In the genomic region with DNA sequence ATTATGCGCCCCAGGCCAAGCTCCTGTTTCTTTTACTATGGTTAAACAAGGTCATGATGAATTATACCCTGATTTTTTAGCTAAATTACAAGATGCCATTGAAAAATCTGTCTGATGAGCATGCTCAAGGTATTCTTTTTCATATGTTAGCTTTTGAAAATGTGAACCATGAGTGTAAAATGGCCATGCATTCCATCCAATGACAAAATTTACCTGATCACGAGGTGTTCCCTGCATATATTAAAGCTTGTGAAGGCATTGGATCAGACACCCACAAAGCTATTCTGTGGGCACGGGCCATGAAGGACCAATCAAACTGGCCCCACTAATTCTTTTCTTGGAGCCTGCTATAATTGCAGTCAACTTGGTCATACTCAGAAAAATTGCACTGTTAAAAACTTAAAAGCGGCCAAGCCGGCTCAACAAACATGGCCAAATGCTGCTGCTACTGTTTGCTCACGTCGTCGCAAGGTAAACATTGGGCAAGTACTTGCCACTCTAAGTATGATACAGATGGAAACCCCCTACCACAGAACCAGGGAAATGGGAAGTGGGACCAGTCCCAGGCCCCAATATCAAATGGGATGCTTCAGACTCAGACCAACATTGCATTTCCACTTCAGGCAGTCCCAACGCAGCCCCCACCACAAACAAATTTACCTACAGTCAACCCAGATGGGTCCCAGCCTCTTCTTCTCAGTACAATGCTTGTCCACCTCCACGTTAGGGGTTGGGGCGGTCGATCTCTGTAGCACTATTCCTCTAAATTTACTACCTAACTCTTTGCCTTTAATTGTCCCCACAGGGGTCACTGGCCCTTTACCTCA, we compare ENCODE assay signal across 1 cellular context.
TF ChIP-seq lines count a peak whose summit lies in the region.
"Not testable (repeated sequence)": the region's sequence is repeated elsewhere in the genome, so short reads cannot be mapped to it uniquely, and the experiment has no call there.

No MANE protein-coding gene starts in this region.

TF ChIP-seq in HepG2, 621 proteins besides CTCF, POLR2A, EP300 and RAD21 (continued from another document and continues in another):
- TF ChIP-seq, protein P1, sequence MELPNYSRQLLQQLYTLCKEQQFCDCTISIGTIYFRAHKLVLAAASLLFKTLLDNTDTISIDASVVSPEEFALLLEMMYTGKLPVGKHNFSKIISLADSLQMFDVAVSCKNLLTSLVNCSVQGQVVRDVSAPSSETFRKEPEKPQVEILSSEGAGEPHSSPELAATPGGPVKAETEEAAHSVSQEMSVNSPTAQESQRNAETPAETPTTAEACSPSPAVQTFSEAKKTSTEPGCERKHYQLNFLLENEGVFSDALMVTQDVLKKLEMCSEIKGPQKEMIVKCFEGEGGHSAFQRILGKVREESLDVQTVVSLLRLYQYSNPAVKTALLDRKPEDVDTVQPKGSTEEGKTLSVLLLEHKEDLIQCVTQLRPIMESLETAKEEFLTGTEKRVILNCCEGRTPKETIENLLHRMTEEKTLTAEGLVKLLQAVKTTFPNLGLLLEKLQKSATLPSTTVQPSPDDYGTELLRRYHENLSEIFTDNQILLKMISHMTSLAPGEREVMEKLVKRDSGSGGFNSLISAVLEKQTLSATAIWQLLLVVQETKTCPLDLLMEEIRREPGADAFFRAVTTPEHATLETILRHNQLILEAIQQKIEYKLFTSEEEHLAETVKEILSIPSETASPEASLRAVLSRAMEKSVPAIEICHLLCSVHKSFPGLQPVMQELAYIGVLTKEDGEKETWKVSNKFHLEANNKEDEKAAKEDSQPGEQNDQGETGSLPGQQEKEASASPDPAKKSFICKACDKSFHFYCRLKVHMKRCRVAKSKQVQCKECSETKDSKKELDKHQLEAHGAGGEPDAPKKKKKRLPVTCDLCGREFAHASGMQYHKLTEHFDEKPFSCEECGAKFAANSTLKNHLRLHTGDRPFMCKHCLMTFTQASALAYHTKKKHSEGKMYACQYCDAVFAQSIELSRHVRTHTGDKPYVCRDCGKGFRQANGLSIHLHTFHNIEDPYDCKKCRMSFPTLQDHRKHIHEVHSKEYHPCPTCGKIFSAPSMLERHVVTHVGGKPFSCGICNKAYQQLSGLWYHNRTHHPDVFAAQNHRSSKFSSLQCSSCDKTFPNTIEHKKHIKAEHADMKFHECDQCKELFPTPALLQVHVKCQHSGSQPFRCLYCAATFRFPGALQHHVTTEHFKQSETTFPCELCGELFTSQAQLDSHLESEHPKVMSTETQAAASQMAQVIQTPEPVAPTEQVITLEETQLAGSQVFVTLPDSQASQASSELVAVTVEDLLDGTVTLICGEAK (IDR thresholded peaks at IDR 0.05) = not testable (repeated sequence)
- TF ChIP-seq, protein P1 (CRISPR knock-in tag; IDR thresholded peaks at IDR 0.05) = peak; percentile 44; the same call in 1 of the 2 replicates
- TF ChIP-seq ZBTB7B (CRISPR knock-in tag; IDR thresholded peaks at IDR 0.05) = peak; percentile 92
- peak; percentile 89; the same call in 1 of the 2 replicates for TF ChIP-seq ZNF331 (CRISPR knock-in tag; IDR thresholded peaks at IDR 0.05)
- peak; percentile 68; the same call in 1 of the 2 replicates for TF ChIP-seq ZNF607 (CRISPR knock-in tag; IDR thresholded peaks at IDR 0.05; ENCODE audit: borderline replicate concordance)
- peak; percentile 95 for TF ChIP-seq NCOA2 (CRISPR knock-in tag; IDR thresholded peaks at IDR 0.05)
- peak; percentile 86 for TF ChIP-seq ZBTB26 (CRISPR knock-in tag; IDR thresholded peaks at IDR 0.05; ENCODE audit: borderline replicate concordance)
- peak; percentile 42; the same call in 1 of the 2 replicates for TF ChIP-seq KDM2A (CRISPR knock-in tag; IDR thresholded peaks at IDR 0.05; ENCODE audit: borderline replicate concordance, low read depth)
- not testable (repeated sequence) for TF ChIP-seq ATF7 (IDR thresholded peaks at IDR 0.05)
- peak; percentile 61; the same call in 1 of the 2 replicates for TF ChIP-seq ATF7 (CRISPR knock-in tag; IDR thresholded peaks at IDR 0.05)
- peak; percentile 62; the same call in 1 of the 2 replicates for TF ChIP-seq MED13 (CRISPR knock-in tag; IDR thresholded peaks at IDR 0.05)
- TF ChIP-seq ZFP37 (CRISPR knock-in tag; IDR thresholded peaks at IDR 0.05; ENCODE audit: borderline replicate concordance) = 0 out of 2 replicates have a peak, but pooled peaks have one; percentile 25
- peak; percentile 78; the same call in 1 of the 2 replicates for TF ChIP-seq ZFP1 (CRISPR knock-in tag; IDR thresholded peaks at IDR 0.05)
- TF ChIP-seq, protein P2, sequence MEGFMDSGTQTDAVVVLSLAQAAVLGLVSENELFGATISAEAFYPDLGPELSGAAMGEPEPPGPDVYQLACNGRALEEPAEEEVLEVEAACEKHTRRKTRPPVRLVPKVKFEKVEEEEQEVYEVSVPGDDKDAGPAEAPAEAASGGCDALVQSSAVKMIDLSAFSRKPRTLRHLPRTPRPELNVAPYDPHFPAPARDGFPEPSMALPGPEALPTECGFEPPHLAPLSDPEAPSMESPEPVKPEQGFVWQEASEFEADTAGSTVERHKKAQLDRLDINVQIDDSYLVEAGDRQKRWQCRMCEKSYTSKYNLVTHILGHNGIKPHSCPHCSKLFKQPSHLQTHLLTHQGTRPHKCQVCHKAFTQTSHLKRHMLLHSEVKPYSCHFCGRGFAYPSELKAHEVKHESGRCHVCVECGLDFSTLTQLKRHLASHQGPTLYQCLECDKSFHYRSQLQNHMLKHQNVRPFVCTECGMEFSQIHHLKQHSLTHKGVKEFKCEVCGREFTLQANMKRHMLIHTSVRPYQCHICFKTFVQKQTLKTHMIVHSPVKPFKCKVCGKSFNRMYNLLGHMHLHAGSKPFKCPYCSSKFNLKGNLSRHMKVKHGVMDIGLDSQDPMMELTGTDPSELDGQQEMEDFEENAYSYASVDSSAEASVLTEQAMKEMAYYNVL (CRISPR knock-in tag; IDR thresholded peaks at IDR 0.05; ENCODE audit: borderline replicate concordance) = peak; percentile 79; the same call in 1 of the 2 replicates
- peak; percentile 64; the same call in 1 of the 2 replicates for TF ChIP-seq KMT2B (CRISPR knock-in tag; IDR thresholded peaks at IDR 0.05)
- 0 out of 2 replicates have a peak, but pooled peaks have one; percentile 54 for TF ChIP-seq ZNF510 (CRISPR knock-in tag; IDR thresholded peaks at IDR 0.05; ENCODE audit: low read depth)
- peak; percentile 68; the same call in 1 of the 2 replicates for TF ChIP-seq ARNT2 (CRISPR knock-in tag; IDR thresholded peaks at IDR 0.05; ENCODE audit: low read depth)
- 0 out of 2 replicates have a peak, but pooled peaks have one; percentile 54 for TF ChIP-seq HMGXB3 (CRISPR knock-in tag; IDR thresholded peaks at IDR 0.05; ENCODE audit: borderline replicate concordance)
- TF ChIP-seq ATF4 (CRISPR knock-in tag; IDR thresholded peaks at IDR 0.05) = peak in 1 of 2 experiments; percentile 81; a peak in 2 of 4 replicates
- TF ChIP-seq SMAD3 (CRISPR knock-in tag; IDR thresholded peaks at IDR 0.05) = peak; percentile 89
- TF ChIP-seq ATF6 (CRISPR knock-in tag; conservative IDR thresholded peaks at IDR 0.05) = 0 out of 2 replicates have a peak, but pooled peaks have one; percentile 31
- peak; percentile 82 for TF ChIP-seq HDAC1 (CRISPR knock-in tag; IDR thresholded peaks at IDR 0.05)
- peak; percentile 70; the same call in 1 of the 2 replicates for TF ChIP-seq SRY (CRISPR knock-in tag; IDR thresholded peaks at IDR 0.05)
- TF ChIP-seq, protein P3, sequence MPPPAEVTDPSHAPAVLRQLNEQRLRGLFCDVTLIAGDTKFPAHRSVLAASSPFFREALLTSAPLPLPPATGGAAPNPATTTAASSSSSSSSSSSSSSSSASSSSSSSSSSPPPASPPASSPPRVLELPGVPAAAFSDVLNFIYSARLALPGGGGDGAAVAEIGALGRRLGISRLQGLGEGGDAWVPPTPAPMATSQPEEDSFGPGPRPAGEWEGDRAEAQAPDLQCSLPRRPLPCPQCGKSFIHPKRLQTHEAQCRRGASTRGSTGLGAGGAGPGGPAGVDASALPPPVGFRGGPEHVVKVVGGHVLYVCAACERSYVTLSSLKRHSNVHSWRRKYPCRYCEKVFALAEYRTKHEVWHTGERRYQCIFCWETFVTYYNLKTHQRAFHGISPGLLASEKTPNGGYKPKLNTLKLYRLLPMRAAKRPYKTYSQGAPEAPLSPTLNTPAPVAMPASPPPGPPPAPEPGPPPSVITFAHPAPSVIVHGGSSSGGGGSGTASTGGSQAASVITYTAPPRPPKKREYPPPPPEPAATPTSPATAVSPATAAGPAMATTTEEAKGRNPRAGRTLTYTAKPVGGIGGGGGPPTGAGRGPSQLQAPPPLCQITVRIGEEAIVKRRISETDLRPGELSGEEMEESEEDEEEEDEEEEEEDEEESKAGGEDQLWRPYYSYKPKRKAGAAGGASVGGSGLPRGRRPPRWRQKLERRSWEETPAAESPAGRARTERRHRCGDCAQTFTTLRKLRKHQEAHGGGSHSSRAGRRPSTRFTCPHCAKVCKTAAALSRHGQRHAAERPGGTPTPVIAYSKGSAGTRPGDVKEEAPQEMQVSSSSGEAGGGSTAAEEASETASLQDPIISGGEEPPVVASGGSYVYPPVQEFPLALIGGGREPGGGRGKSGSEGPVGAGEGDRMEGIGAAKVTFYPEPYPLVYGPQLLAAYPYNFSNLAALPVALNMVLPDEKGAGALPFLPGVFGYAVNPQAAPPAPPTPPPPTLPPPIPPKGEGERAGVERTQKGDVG (CRISPR knock-in tag; IDR thresholded peaks at IDR 0.05; ENCODE audit: borderline replicate concordance) = peak; percentile 52
